ENCODE assay signal across 7 cellular contexts in the genomic region with DNA sequence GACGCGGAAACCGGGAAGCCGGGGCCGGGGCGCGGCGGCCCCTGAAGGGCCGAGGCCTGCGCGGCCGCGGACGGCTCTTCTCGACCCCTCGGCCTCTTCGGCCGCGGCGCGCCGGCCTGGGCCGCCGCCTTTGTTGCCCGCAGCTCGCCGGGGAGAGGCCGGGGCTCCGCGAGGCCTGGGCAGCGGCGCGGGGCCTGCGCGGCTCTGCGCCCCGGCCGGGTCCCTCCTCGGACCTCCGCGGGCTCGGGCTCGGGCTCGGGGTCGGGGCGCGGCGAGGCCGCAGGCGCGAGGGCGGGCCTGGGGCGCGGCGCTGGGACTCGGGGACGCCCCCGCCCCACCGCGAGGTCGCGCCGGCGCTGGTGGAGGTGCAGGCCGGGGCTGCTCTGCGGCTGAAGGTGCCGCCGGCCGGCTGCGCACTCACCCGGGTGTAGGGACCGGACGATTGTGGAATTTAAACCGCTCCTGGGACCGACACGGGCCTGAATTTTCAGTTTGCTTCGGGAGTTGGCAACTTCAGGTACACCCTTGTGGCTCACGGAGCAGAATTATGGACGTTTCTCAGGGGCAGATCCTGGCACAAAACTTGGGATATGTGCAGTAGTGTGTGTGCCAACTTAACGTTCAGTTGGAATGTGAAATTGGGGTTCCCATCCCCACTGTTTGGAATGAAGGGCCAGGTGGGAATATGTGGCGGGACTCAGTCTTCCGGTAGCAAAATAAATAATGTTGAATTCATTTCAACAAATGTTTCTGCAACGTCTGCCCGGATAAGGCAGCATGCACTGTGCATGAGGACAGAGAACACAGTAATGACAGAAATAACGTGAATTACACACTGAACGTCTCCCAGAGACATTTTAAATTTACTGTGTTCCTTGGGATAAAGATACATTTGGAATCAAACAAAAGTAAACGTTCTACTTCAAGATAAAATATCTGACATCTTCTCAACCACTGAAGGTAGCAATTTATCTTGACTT. TPM values are rescaled to one million over a fixed set of nuclear protein-coding genes. Genes with fewer than 3 reads are reported as not detected.
DNase-seq lines count a peak whose midpoint lies in the region; ATAC-seq and TF ChIP-seq lines count a peak whose summit lies in the region.

No MANE protein-coding gene starts in this region.

- POLR2A ChIA-PET in T-cell (lab: Charles Lee) = no interaction called here

- H3K4me3 Mint-ChIP-seq in T-cell = peak overlapping the region; percentile 73 to 83 (median 81)

- no peaks in the 10 kb centered on the region for H3K27me3 ChIP-seq in aorta (ENCODE audit: control insufficient read depth in 1 of 2, insufficient read depth in 2 of 2, low read length in 1 of 2)

- 0 to 1% methylated on average over 51 to 87 of the region's 87 CpGs for WGBS in aorta, 2 donors

- TF ChIP-seq CTCF in epithelial cell of proximal tubule (conservative IDR thresholded peaks at IDR 0.05; ENCODE audit: low read depth, low read length) = no peak
- no peak for TF ChIP-seq CTCF in mucosa of descending colon (IDR thresholded peaks at IDR 0.05)

- peak overlapping the region; percentile 58 to 91 for H3K27ac ChIP-seq in aorta (ENCODE audit: low read depth in 1 of 2, low read length in 2 of 2)

- CTCF ChIA-PET in T-cell (lab: Charles Lee) = no interaction called here

- peaks cover 14 to 16% (median 16%) of the 10 kb centered on the region in 3 donors for H3K4me1 Mint-ChIP-seq in T-cell

- intact Hi-C loops in mucosa of descending colon (cut with DNase I, micrococcal nuclease) (loop anchor here (10.0 kb wide), 2 partner anchors 75 to 85 kb away; a partner anchor contains a TSS), aorta (cut with DNase I) (loop anchor here (2.0 to 5.0 kb wide), 5 partner anchors 38 to 143 kb away; no protein-coding TSS in a partner anchor)

- H3K36me3 Mint-ChIP-seq in T-cell = no peaks in the 10 kb centered on the region

- H3K4me3 ChIP-seq in epithelial cell of proximal tubule (ENCODE audit: low read depth, low read length) = peak overlapping the region; percentile 87
- H3K4me3 ChIP-seq in mucosa of descending colon = peak overlapping the region; percentile 63
- peak overlapping the region; percentile 93 to 96 for H3K4me3 ChIP-seq in aorta (ENCODE audit: low read length in 2 of 2)

- DNase-seq in ELR (ENCODE audit: low read depth) (peak; percentile 52), T-cell (peak in 2 of 34 experiments; percentile 3 to 8), epithelial cell of proximal tubule (ENCODE audit: low read depth) (no peak), mucosa of descending colon (peak; percentile 58 to 77 (median 65)), aorta (peak; percentile 59 to 77)

- ATAC-seq in GM19395 (IDR thresholded peaks at IDR 0.05; ENCODE audit: unreplicated experiment) (peak; percentile 53), HG03378 (IDR thresholded peaks at IDR 0.05; ENCODE audit: unreplicated experiment) (peak; percentile 26), T-cell (replicated peaks in 1 of 4) (peak in 3 of 4 experiments; percentile 24 to 64 (median 30)), mucosa of descending colon (peak; percentile 45), aorta (ENCODE audit: low FRiP score) (peak; percentile 61)

- no peak overlapping the region for H3K27ac Mint-ChIP-seq in T-cell

- no peaks in the 10 kb centered on the region for H3K9me3 Mint-ChIP-seq in T-cell

- H3K36me3 ChIP-seq in mucosa of descending colon (ENCODE audit: low read depth) (no peaks in the 10 kb centered on the region), aorta (ENCODE audit: control insufficient read depth in 1 of 2, insufficient read depth in 2 of 2, low read length in 1 of 2) (no peaks in the 10 kb centered on the region)

- H3K9me3 ChIP-seq in mucosa of descending colon = no peaks in the 10 kb centered on the region
- H3K9me3 ChIP-seq in aorta (ENCODE audit: control insufficient read depth, low read length) = no peaks in the 10 kb centered on the region

- peaks cover 31% of the 10 kb centered on the region for H3K4me1 ChIP-seq in mucosa of descending colon (ENCODE audit: low read depth)
- H3K4me1 ChIP-seq in aorta (ENCODE audit: control insufficient read depth in 1 of 2, insufficient read depth in 2 of 2, low read length in 2 of 2) = peaks cover 0 to 5% of the 10 kb centered on the region in 2 donors

- peaks cover 22 to 52% of the 10 kb centered on the region in 2 donors for H3K27me3 Mint-ChIP-seq in T-cell

RNA-seq across cellular contexts. Expression of a gene that starts 0.8 kb away (rescaled TPM):
- total RNA-seq in T-cell (1 to 10 TPM in 3 of 5 donors, under 1 TPM in 2; 0.30 to 2.1 (median 1.3) TPM), epithelial cell of proximal tubule (12.3 and 13.9 TPM in 2 replicates), mucosa of descending colon (10 to 100 TPM; 37.2 to 49.6 (median 39.7) TPM), aorta (10 to 100 TPM; 19.6 to 22.8 TPM)
- 10 to 100 TPM in 1 of 2 donors, 1 to 10 TPM in 1; 5.9 to 11.4 TPM for polyA plus RNA-seq in aorta
